ENCODE assay signal across 1 cellular context in genomic region chr2:161173541-161174194, GRCh38.
TF ChIP-seq lines count a peak whose summit lies in the region.

No MANE protein-coding gene starts in this region.

TF ChIP-seq in K562, 482 proteins besides CTCF, POLR2A, EP300 and RAD21 (continued from another document and continues in another):
- TF ChIP-seq ARID4B (CRISPR knock-in tag; IDR thresholded peaks at IDR 0.05) (no peak), MNT (conservative IDR thresholded peaks at IDR 0.05) (no peak), GATAD2B (IDR thresholded peaks at IDR 0.05; ENCODE audit: borderline replicate concordance) (no peak), RBM17 (IDR thresholded peaks at IDR 0.05; ENCODE audit: borderline replicate concordance, low read depth, low read length) (no peak), CUX1 (CRISPR knock-in tag; IDR thresholded peaks at IDR 0.05) (0 out of 2 replicates have a peak, but pooled peaks have one; percentile 56), NFRKB (IDR thresholded peaks at IDR 0.05; ENCODE audit: low read depth) (no peak; the same call in 1 of the 2 replicates), ETV6 (IDR thresholded peaks at IDR 0.05; ENCODE audit: borderline replicate concordance in 1 of 2, low read depth in 2 of 2, low read length in 1 of 2) (0 out of 4 replicates have a peak, but pooled peaks of 1 of the 2 experiments have one; percentile 12), ETV6 (CRISPR knock-in tag; IDR thresholded peaks at IDR 0.05; ENCODE audit: borderline replicate concordance) (no peak), TBP (optimal IDR thresholded peaks at IDR 0.05; ENCODE audit: low read depth, low read length) (peak; percentile 37), AFF4 (CRISPR knock-in tag; IDR thresholded peaks at IDR 0.05) (no peak), ARHGAP35 (IDR thresholded peaks at IDR 0.05; ENCODE audit: partially characterized antibody) (no peak), KLF6 (CRISPR knock-in tag; IDR thresholded peaks at IDR 0.05; ENCODE audit: borderline replicate concordance) (no peak), MCM7 (IDR thresholded peaks at IDR 0.05) (no peak), DLX4 (CRISPR knock-in tag; IDR thresholded peaks at IDR 0.05) (no peak), POLR2AphosphoS2 (IDR thresholded peaks at IDR 0.05; ENCODE audit: low read length) (no peak), ZNF77 (CRISPR knock-in tag; IDR thresholded peaks at IDR 0.05) (no peak), MECOM (CRISPR knock-in tag; IDR thresholded peaks at IDR 0.05) (no peak), DNMT1 (IDR thresholded peaks at IDR 0.05) (no peak), RAD51 (IDR thresholded peaks at IDR 0.05; ENCODE audit: borderline replicate concordance, low read depth) (peak; percentile 65; the same call in 1 of the 2 replicates), GTF2E2 (tag; IDR thresholded peaks at IDR 0.05) (no peak), ZBTB1 (CRISPR knock-in tag; IDR thresholded peaks at IDR 0.05; ENCODE audit: borderline replicate concordance, low read depth) (no peak), PHF8 (IDR thresholded peaks at IDR 0.05; ENCODE audit: borderline replicate concordance, low read length) (no peak), MCM5 (IDR thresholded peaks at IDR 0.05; ENCODE audit: low read depth) (no peak), RUNX1 (IDR thresholded peaks at IDR 0.05; ENCODE audit: low read depth) (no peak), NFIX (CRISPR knock-in tag; IDR thresholded peaks at IDR 0.05; ENCODE audit: low read depth) (no peak), ZNF512 (tag; IDR thresholded peaks at IDR 0.05) (0 out of 2 replicates have a peak, but pooled peaks have one; percentile 18), ZNF212 (CRISPR knock-in tag; IDR thresholded peaks at IDR 0.05) (no peak), CBX1 (IDR thresholded peaks at IDR 0.05; ENCODE audit: low read depth) (no peak), MYC (IDR thresholded peaks at IDR 0.05; ENCODE audit: low read depth, low read length) (0 out of 2 replicates have a peak, but pooled peaks have one; percentile 7), MYC (CRISPR knock-in tag; IDR thresholded peaks at IDR 0.05; ENCODE audit: borderline replicate concordance, low read depth) (no peak)
- TF ChIP-seq, protein P1, sequence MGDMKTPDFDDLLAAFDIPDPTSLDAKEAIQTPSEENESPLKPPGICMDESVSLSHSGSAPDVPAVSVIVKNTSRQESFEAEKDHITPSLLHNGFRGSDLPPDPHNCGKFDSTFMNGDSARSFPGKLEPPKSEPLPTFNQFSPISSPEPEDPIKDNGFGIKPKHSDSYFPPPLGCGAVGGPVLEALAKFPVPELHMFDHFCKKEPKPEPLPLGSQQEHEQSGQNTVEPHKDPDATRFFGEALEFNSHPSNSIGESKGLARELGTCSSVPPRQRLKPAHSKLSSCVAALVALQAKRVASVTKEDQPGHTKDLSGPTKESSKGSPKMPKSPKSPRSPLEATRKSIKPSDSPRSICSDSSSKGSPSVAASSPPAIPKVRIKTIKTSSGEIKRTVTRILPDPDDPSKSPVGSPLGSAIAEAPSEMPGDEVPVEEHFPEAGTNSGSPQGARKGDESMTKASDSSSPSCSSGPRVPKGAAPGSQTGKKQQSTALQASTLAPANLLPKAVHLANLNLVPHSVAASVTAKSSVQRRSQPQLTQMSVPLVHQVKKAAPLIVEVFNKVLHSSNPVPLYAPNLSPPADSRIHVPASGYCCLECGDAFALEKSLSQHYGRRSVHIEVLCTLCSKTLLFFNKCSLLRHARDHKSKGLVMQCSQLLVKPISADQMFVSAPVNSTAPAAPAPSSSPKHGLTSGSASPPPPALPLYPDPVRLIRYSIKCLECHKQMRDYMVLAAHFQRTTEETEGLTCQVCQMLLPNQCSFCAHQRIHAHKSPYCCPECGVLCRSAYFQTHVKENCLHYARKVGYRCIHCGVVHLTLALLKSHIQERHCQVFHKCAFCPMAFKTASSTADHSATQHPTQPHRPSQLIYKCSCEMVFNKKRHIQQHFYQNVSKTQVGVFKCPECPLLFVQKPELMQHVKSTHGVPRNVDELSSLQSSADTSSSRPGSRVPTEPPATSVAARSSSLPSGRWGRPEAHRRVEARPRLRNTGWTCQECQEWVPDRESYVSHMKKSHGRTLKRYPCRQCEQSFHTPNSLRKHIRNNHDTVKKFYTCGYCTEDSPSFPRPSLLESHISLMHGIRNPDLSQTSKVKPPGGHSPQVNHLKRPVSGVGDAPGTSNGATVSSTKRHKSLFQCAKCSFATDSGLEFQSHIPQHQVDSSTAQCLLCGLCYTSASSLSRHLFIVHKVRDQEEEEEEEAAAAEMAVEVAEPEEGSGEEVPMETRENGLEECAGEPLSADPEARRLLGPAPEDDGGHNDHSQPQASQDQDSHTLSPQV (IDR thresholded peaks at IDR 0.05): no peak
- TF ChIP-seq, protein P2, sequence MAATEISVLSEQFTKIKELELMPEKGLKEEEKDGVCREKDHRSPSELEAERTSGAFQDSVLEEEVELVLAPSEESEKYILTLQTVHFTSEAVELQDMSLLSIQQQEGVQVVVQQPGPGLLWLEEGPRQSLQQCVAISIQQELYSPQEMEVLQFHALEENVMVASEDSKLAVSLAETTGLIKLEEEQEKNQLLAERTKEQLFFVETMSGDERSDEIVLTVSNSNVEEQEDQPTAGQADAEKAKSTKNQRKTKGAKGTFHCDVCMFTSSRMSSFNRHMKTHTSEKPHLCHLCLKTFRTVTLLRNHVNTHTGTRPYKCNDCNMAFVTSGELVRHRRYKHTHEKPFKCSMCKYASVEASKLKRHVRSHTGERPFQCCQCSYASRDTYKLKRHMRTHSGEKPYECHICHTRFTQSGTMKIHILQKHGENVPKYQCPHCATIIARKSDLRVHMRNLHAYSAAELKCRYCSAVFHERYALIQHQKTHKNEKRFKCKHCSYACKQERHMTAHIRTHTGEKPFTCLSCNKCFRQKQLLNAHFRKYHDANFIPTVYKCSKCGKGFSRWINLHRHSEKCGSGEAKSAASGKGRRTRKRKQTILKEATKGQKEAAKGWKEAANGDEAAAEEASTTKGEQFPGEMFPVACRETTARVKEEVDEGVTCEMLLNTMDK (IDR thresholded peaks at IDR 0.05; ENCODE audit: borderline replicate concordance, insufficient read depth, low read depth, low read length, poor library complexity, severe bottlenecking): no peak
